2 cellular contexts compared by ENCODE assay signal in the genomic region with DNA sequence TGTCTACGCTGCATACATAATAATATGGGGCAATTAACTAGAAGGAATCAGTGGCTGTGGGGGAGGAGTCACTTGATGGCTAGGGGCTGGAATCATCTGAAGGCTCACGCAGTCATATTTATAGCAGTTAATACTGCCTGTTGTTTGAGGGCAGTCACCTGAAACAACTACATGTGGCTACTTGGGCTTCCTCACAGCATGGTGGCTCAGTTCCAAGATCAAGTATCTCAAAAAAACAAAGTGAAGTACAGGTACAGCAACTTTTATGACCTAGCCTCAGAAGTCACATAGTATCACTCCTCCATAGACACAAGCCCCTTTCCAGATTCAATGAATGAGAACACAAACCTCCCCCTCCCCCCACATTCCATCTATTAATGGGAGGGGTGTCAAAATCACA.
TF ChIP-seq lines count a peak whose summit lies in the region.

No MANE protein-coding gene starts in this region.

TF ChIP-seq in SK-N-SH, 30 proteins besides CTCF, POLR2A, EP300 and RAD21 (continued from another document):
- TF ChIP-seq, protein P1, sequence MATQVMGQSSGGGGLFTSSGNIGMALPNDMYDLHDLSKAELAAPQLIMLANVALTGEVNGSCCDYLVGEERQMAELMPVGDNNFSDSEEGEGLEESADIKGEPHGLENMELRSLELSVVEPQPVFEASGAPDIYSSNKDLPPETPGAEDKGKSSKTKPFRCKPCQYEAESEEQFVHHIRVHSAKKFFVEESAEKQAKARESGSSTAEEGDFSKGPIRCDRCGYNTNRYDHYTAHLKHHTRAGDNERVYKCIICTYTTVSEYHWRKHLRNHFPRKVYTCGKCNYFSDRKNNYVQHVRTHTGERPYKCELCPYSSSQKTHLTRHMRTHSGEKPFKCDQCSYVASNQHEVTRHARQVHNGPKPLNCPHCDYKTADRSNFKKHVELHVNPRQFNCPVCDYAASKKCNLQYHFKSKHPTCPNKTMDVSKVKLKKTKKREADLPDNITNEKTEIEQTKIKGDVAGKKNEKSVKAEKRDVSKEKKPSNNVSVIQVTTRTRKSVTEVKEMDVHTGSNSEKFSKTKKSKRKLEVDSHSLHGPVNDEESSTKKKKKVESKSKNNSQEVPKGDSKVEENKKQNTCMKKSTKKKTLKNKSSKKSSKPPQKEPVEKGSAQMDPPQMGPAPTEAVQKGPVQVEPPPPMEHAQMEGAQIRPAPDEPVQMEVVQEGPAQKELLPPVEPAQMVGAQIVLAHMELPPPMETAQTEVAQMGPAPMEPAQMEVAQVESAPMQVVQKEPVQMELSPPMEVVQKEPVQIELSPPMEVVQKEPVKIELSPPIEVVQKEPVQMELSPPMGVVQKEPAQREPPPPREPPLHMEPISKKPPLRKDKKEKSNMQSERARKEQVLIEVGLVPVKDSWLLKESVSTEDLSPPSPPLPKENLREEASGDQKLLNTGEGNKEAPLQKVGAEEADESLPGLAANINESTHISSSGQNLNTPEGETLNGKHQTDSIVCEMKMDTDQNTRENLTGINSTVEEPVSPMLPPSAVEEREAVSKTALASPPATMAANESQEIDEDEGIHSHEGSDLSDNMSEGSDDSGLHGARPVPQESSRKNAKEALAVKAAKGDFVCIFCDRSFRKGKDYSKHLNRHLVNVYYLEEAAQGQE (IDR thresholded peaks at IDR 0.05; ENCODE audit: low read depth, low read length), result no peak
- TF ChIP-seq ELF1 (IDR thresholded peaks at IDR 0.05) (no peak), MXI1 (IDR thresholded peaks at IDR 0.05; ENCODE audit: low read depth, low read length) (no peak), GATA2 (CRISPR knock-in tag; IDR thresholded peaks at IDR 0.05) (no peak), SMC3 (IDR thresholded peaks at IDR 0.05; ENCODE audit: low read depth, low read length) (no peak), TCF12 (IDR thresholded peaks at IDR 0.05) (no peak), RCOR1 (IDR thresholded peaks at IDR 0.05; ENCODE audit: low read length) (no peak), FOSL2 (IDR thresholded peaks at IDR 0.05; ENCODE audit: borderline replicate concordance, low read depth) (no peak)
- TF ChIP-seq, protein P2, sequence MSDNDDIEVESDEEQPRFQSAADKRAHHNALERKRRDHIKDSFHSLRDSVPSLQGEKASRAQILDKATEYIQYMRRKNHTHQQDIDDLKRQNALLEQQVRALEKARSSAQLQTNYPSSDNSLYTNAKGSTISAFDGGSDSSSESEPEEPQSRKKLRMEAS (IDR thresholded peaks at IDR 0.05; ENCODE audit: low read depth), result no peak
- TF ChIP-seq, protein P3, sequence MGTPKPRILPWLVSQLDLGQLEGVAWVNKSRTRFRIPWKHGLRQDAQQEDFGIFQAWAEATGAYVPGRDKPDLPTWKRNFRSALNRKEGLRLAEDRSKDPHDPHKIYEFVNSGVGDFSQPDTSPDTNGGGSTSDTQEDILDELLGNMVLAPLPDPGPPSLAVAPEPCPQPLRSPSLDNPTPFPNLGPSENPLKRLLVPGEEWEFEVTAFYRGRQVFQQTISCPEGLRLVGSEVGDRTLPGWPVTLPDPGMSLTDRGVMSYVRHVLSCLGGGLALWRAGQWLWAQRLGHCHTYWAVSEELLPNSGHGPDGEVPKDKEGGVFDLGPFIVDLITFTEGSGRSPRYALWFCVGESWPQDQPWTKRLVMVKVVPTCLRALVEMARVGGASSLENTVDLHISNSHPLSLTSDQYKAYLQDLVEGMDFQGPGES (IDR thresholded peaks at IDR 0.05; ENCODE audit: low read depth, low read length), result no peak

TF ChIP-seq in Ishikawa, 13 proteins besides CTCF, POLR2A, EP300 and RAD21 (continued from another document):
- TF ChIP-seq, protein P2 (IDR thresholded peaks at IDR 0.05), result 0 out of 2 replicates have a peak, but pooled peaks have one; percentile 28
